2 cellular contexts compared by ENCODE assay signal in genomic region chr11:118991486-118992038, GRCh38. TPM values are rescaled to one million over a fixed set of nuclear protein-coding genes. Genes with fewer than 3 reads are reported as not detected.
"Had no signal": no experiment of that assay in that cellular context is flagged by ENCODE, and none has a peak within 500 bp of the region (broad histone marks: within the 10 kb centered on the region; RNA-seq: fewer than 3 reads in every experiment).

No MANE protein-coding gene starts in this region.

RNA-seq across cellular contexts. Expression of gene FOXR1, which starts 20.0 kb away (rescaled TPM):
- total RNA-seq: G401, GM12878 had no signal
- polyA plus RNA-seq: GM12878 had no signal

RNA-seq across cellular contexts. Expression of gene UPK2, which starts 35.5 kb away (rescaled TPM):
- total RNA-seq: G401 had no signal
